Comparison of ENCODE assay signal across 14 cellular contexts in genomic region chr1:206975313-206975712, GRCh38. TPM values are rescaled to one million over a fixed set of nuclear protein-coding genes. Genes with fewer than 3 reads are reported as not detected.
DNase-seq lines count a peak whose midpoint lies in the region; ATAC-seq lines count a peak whose summit lies in the region.
"Had no signal": no experiment of that assay in that cellular context is flagged by ENCODE, and none has a peak within 500 bp of the region (broad histone marks: within the 10 kb centered on the region; RNA-seq: fewer than 3 reads in every experiment).

No MANE protein-coding gene starts in this region.

- DNase-seq in NCI-H345 (lab: John Stamatoyannopoulos, UW) (peak; percentile 57), NCI-H345 treated with DMSO at 0.1 percent for 48 hours (lab: John Stamatoyannopoulos, UW; ENCODE audit: unreplicated experiment) (no peak), NCI-H1092 (lab: John Stamatoyannopoulos, UW) (peak; percentile 36), NCI-H2171 (lab: John Stamatoyannopoulos, UW) (peak; percentile 55), left colon (peak; percentile 64 to 68), GOT3 (lab: John Stamatoyannopoulos, UW) (no peak)
- no peak for DNase-seq in activated naive CD4-positive, alpha-beta T cell treated with Interleukin-2 at 50 U/mL for 16 hours
- DNase-seq: GM23248, KG1, NCI-H1417 treated with DMSO at 0.1 percent for 48 hours, NCI-H524 treated with DMSO at 0.1 percent for 48 hours had no signal

- intact Hi-C loops in left colon (cut with DNase I, micrococcal nuclease), result no loop called here

- peak; percentile 50 for ATAC-seq in left colon
- no peak for ATAC-seq in HG03439 (IDR thresholded peaks at IDR 0.05; ENCODE audit: unreplicated experiment)

RNA-seq across cellular contexts. Expression of gene FCAMR, which starts 5.1 kb away (rescaled TPM):
- 1 to 10 TPM in 1 of 2 donors, under 1 TPM in 1; 0.53 to 1.0 TPM for total RNA-seq in left colon
- total RNA-seq: A172, GM23248, M059J had no signal

RNA-seq across cellular contexts. Expression of gene PIGR, which starts 29.0 kb away (rescaled TPM):
- over 10,000 TPM; 10,148 to 12,746 TPM for total RNA-seq in left colon
- total RNA-seq: A172, GM23248, M059J had no signal

RNA-seq across cellular contexts. Expression of gene FCMR, which starts 53.6 kb away (rescaled TPM):
- 1 to 10 TPM; 1.6 to 4.8 TPM for total RNA-seq in left colon

RNA-seq across cellular contexts. Expression of gene C1orf116, which starts 57.2 kb away (rescaled TPM):
- 10 to 100 TPM; 17.2 to 31.6 TPM for total RNA-seq in left colon
- total RNA-seq: GM23248, M059J had no signal

Comparison
In these comparisons a context has a peak if more than half of its experiments do, and no peak if none do; other contexts are left out.
1. DNase-seq: peak in NCI-H345 (single experiment), NCI-H1092 (single experiment), NCI-H2171 (single experiment) and left colon (2 of 2); none in NCI-H345 treated with DMSO at 0.1 percent for 48 hours (single experiment), GOT3 (single experiment) and activated naive CD4-positive, alpha-beta T cell treated with Interleukin-2 at 50 U/mL for 16 hours (single experiment).